In the genomic region with DNA sequence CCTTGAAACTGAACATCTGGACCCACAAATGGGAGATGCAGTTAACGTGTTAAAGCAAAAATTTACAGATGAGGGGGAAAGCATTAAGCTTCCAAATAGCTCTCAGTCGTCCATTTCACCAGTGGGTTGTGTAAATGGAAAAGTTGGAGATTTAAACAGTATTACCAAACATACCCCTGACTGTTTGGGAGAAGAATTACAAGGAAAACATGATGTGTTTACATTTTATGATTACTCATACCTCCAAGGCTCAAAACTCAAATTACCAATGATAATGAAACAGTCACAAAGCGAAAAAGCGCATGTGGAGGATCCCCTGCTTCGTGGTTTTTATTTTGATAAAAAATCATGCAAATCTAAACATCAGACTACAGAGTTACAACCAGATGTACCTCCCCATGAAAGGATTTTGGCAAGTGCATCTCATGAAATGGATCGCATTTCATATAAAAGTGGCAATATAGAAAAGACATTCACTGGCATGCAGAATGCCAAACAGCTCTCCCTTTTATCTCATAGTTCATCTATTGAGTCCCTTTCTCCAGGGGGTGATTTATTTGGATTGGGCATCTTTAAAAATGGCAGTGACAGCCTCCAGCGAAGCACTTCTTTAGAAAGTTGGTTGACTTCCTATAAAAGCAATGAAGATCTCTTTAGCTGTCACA, we compare ENCODE assay signal across 13 cellular contexts.
DNase-seq lines count a peak whose midpoint lies in the region; ATAC-seq and TF ChIP-seq lines count a peak whose summit lies in the region.
"Had no signal": no experiment of that assay in that cellular context is flagged by ENCODE, and none has a peak within 500 bp of the region (broad histone marks: within the 10 kb centered on the region; RNA-seq: fewer than 3 reads in every experiment).

No MANE protein-coding gene starts in this region.

- ATAC-seq in psoas muscle, result no peak

- TF ChIP-seq CTCF in left ventricle myocardium inferior (IDR thresholded peaks at IDR 0.05; ENCODE audit: borderline replicate concordance) (no peak), psoas muscle (IDR thresholded peaks at IDR 0.05) (no peak)

- no peak for DNase-seq in left ventricle myocardium inferior
- no peak for DNase-seq in cardiac septum (ENCODE audit: low spot score)
- peak; percentile 2 for DNase-seq in LHCN-M2 (ENCODE audit: low read depth)
- peak; percentile 89 for DNase-seq in fibroblast of gingiva (ENCODE audit: low read depth)
- DNase-seq in COR-L47 (lab: John Stamatoyannopoulos, UW), result no peak
- DNase-seq in NCI-H82 (lab: John Stamatoyannopoulos, UW), result no peak
- DNase-seq in psoas muscle, result no peak
- DNase-seq: DMS53, NCI-H1417, NCI-H187 treated with DMSO at 0.1 percent for 48 hours, NCI-H2171, NCI-H446 had no signal

- no peaks in the 10 kb centered on the region for H3K27me3 ChIP-seq in left ventricle myocardium inferior (ENCODE audit: low read depth)
- no peaks in the 10 kb centered on the region for H3K27me3 ChIP-seq in psoas muscle (ENCODE audit: insufficient read depth in 3 of 3, low read length in 2 of 3)

- H3K27ac ChIP-seq in left ventricle myocardium inferior (replicated peaks), result peak overlapping the region; percentile 85
- peak overlapping the region; percentile 88 for H3K27ac ChIP-seq in temporal lobe (ENCODE audit: low read depth, low read length)
- no peak overlapping the region for H3K27ac ChIP-seq in psoas muscle

- H3K4me1 ChIP-seq in left ventricle myocardium inferior, result peaks cover 85% of the 10 kb centered on the region
- H3K4me1 ChIP-seq in psoas muscle, result peaks cover 35% of the 10 kb centered on the region

- H3K36me3 ChIP-seq in left ventricle myocardium inferior, result no peaks in the 10 kb centered on the region
- peaks cover 6 to 23% of the 10 kb centered on the region in 2 donors for H3K36me3 ChIP-seq in psoas muscle (ENCODE audit: insufficient read depth in 1 of 2, low read depth in 1 of 2)

- H3K9me3 ChIP-seq in left ventricle myocardium inferior (replicated peaks), result no peaks in the 10 kb centered on the region
- no peaks in the 10 kb centered on the region for H3K9me3 ChIP-seq in psoas muscle

- H3K4me3 ChIP-seq in left ventricle myocardium inferior (no peak overlapping the region), psoas muscle (no peak overlapping the region)

- intact Hi-C loops in left ventricle myocardium inferior (cut with micrococcal nuclease), result no loop called here
- intact Hi-C loops in cardiac septum (cut with DNase I), result no loop called here
- intact Hi-C loops in psoas muscle (cut with DNase I), result no loop called here

- 92 to 93% (median 93%) methylated on average over 7 of the region's 7 CpGs for WGBS in psoas muscle, 3 donors

Comparison
In these comparisons a context has a peak if more than half of its experiments do, and no peak if none do; other contexts are left out.
1. DNase-seq: peak in LHCN-M2 (single experiment) and fibroblast of gingiva (single experiment); none in left ventricle myocardium inferior (single experiment), cardiac septum (single experiment), COR-L47 (single experiment), NCI-H82 (single experiment) and psoas muscle (0 of 2).